9 cellular contexts compared by ENCODE assay signal in the genomic region with DNA sequence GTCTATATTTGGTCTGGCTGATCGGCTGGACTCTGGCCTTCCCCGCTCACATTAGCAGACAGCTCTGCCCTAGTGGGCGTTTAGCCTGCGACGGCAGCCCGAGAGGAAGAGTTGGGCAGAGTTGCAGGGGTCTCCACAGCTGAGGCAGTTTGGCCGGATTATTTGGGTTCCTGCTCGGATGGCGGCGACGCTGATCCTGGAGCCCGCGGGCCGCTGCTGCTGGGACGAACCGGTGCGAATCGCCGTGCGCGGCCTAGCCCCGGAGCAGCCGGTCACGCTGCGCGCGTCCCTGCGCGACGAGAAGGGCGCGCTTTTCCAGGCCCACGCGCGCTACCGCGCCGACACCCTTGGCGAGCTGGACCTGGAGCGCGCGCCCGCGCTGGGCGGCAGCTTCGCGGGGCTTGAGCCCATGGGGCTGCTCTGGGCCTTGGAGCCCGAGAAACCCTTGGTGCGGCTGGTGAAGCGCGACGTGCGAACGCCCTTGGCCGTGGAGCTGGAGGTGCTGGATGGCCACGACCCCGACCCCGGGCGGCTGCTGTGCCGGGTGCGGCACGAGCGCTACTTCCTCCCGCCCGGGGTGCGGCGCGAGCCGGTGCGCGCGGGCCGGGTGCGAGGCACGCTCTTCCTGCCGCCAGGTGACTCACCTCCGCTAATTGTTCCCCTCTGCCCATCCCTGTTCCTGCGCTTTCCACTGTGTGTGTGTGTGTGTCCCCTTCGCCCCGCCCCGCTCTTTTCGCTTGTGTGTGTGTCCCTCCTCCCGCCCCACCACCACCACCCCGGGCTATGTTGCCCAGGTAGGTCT. TPM values are rescaled to one million over a fixed set of nuclear protein-coding genes. Genes with fewer than 3 reads are reported as not detected.
DNase-seq lines count a peak whose midpoint lies in the region; ATAC-seq and TF ChIP-seq lines count a peak whose summit lies in the region.
"Not testable (repeated sequence)": the region's sequence is repeated elsewhere in the genome, so short reads cannot be mapped to it uniquely, and the experiment has no call there.
"Had no signal": no experiment of that assay in that cellular context is flagged by ENCODE, and none has a peak within 500 bp of the region (broad histone marks: within the 10 kb centered on the region; RNA-seq: fewer than 3 reads in every experiment).

No MANE protein-coding gene starts in this region.

- DNase-seq in ELR (ENCODE audit: low read depth) (peak; percentile 62), NCI-H2171 (lab: John Stamatoyannopoulos, UW) (peak; percentile 37), body of pancreas (peak in 3 of 4 donors; percentile 29 to 61 (median 35)), lower lobe of right lung (peak; percentile 88), upper lobe of left lung (peak in 1 of 2 donors; percentile 92)
- peak; percentile 3 to 22 for DNase-seq in activated CD4-positive, alpha-beta T cell treated with anti-CD3 and anti-CD28 coated beads for 4 hours
- not testable (repeated sequence) for DNase-seq in retinal pigment epithelial cell (ENCODE audit: low read depth)

- H3K27me3 ChIP-seq in body of pancreas; gastroesophageal sphincter; lower lobe of right lung (ENCODE audit: low read depth); upper lobe of left lung: not testable (repeated sequence)

- not testable (repeated sequence) for TF ChIP-seq CTCF in body of pancreas (IDR thresholded peaks at IDR 0.05); gastroesophageal sphincter (IDR thresholded peaks at IDR 0.05); lower lobe of right lung (IDR thresholded peaks at IDR 0.05); retinal pigment epithelial cell (conservative IDR thresholded peaks at IDR 0.05; ENCODE audit: low read depth, low read length); upper lobe of left lung (IDR thresholded peaks at IDR 0.05)

- intact Hi-C loops in body of pancreas (cut with DNase I); lower lobe of right lung (cut with DNase I): not testable (repeated sequence)

- WGBS in body of pancreas, 2 donors = 0 to 1% methylated on average over 1 to 46 of the region's 84 CpGs
- WGBS in gastroesophageal sphincter (ENCODE audit: low coverage in 1 of 2), 2 donors = no CpG with 5 or more reads among the region's 84 CpGs
- no CpG with 5 or more reads among the region's 84 CpGs for WGBS in upper lobe of left lung, 2 donors

- TF ChIP-seq POLR2A in body of pancreas (IDR thresholded peaks at IDR 0.05) (peak in 1 of 3 donors; percentile 7), gastroesophageal sphincter (IDR thresholded peaks at IDR 0.05) (peak in 1 of 2 donors; percentile 14), upper lobe of left lung (IDR thresholded peaks at IDR 0.05) (peak in 1 of 4 donors; percentile 28)

- H3K4me3 ChIP-seq in body of pancreas = not testable (repeated sequence)
- H3K4me3 ChIP-seq in gastroesophageal sphincter (peak overlapping the region; percentile 50 to 58), lower lobe of right lung (peak overlapping the region; percentile 60), retinal pigment epithelial cell (ENCODE audit: low read length) (peak overlapping the region; percentile 41), upper lobe of left lung (peak overlapping the region in 3 of 4 donors; percentile 14 to 52 (median 49))

- H3K9me3 ChIP-seq in body of pancreas, gastroesophageal sphincter, lower lobe of right lung, upper lobe of left lung: not testable (repeated sequence)

- ATAC-seq in body of pancreas = peak; percentile 61
- peak; percentile 67 for ATAC-seq in gastroesophageal sphincter
- peak; percentile 89 to 91 for ATAC-seq in lower lobe of right lung
- peak; percentile 76 to 83 for ATAC-seq in upper lobe of left lung (ENCODE audit: low FRiP score in 2 of 2)

- H3K4me1 ChIP-seq in body of pancreas, gastroesophageal sphincter, upper lobe of left lung: not testable (repeated sequence)
- H3K4me1 ChIP-seq in lower lobe of right lung = peaks cover 14% of the 10 kb centered on the region

- H3K36me3 ChIP-seq in body of pancreas (replicated peaks in 1 of 2; ENCODE audit: insufficient read depth in 1 of 2, low read depth in 2 of 2); gastroesophageal sphincter; lower lobe of right lung; upper lobe of left lung: not testable (repeated sequence)

- not testable (repeated sequence) for TF ChIP-seq EP300 in gastroesophageal sphincter (IDR thresholded peaks at IDR 0.05); upper lobe of left lung (IDR thresholded peaks at IDR 0.05)

- H3K27ac ChIP-seq in body of pancreas (peak overlapping the region in 3 of 4 donors; percentile 69 to 83 (median 83)), gastroesophageal sphincter (peak overlapping the region in 3 of 4 donors; percentile 81 to 90 (median 82)), lower lobe of right lung (peak overlapping the region; percentile 93), upper lobe of left lung (peak overlapping the region in 3 of 4 donors; percentile 77 to 85 (median 82))

RNA-seq across cellular contexts. Expression of gene ACOT1, which starts 0.5 kb away (rescaled TPM):
- total RNA-seq in body of pancreas = 1 to 10 TPM in 1 of 2 donors, not detected in 1; 2.3 TPM
- total RNA-seq in gastroesophageal sphincter = 10 to 100 TPM in 3 of 4 donors, 1 to 10 TPM in 1; 9.8 to 17.9 (median 16.5) TPM
- 21.7 TPM for total RNA-seq in lower lobe of right lung
- total RNA-seq in upper lobe of left lung = 10 to 100 TPM in 2 of 6 donors, 1 to 10 TPM in 4; 3.2 to 22.8 (median 8.9) TPM

RNA-seq across cellular contexts. Expression of gene HEATR4, which starts 21.3 kb away (rescaled TPM):
- total RNA-seq in body of pancreas (under 1 TPM in 1 of 2 donors, not detected in 1; under 0.01 TPM), gastroesophageal sphincter (under 1 TPM; 0.31 to 0.54 (median 0.35) TPM), lower lobe of right lung (1.4 TPM), upper lobe of left lung (1 to 10 TPM in 2 of 6 donors, under 1 TPM in 3, not detected in 1; 0.61 to 2.1 (median 0.94) TPM)
- total RNA-seq: activated T-helper 2 cell treated with anti-CD3 and anti-CD28 coated beads, Interferon-gamma antibody, Interleukin-2, Interleukin-4, amounts not matched to agents 10 μg/mL and 5 μg/mL and 100 μg/mL, durations not matched to agents 14 hours and 24 hours and 36 hours had no signal

RNA-seq across cellular contexts. Expression of gene ACOT2, which starts 31.6 kb away (rescaled TPM):
- total RNA-seq in body of pancreas = 10 to 100 TPM; 28.0 to 81.7 TPM
- total RNA-seq in gastroesophageal sphincter = 100 to 1,000 TPM in 3 of 4 donors, 10 to 100 TPM in 1; 37.6 to 156 (median 107) TPM
- total RNA-seq in lower lobe of right lung = 52.9 TPM
- total RNA-seq in upper lobe of left lung = 100 to 1,000 TPM in 1 of 6 donors, 10 to 100 TPM in 5; 24.0 to 119 (median 46.7) TPM

RNA-seq across cellular contexts. Expression of gene RIOX1, which starts 46.7 kb away (rescaled TPM):
- total RNA-seq in body of pancreas = 10 to 100 TPM; 19.7 to 23.4 TPM
- 10 to 100 TPM; 13.6 to 21.8 (median 18.1) TPM for total RNA-seq in gastroesophageal sphincter
- total RNA-seq in lower lobe of right lung = 12.9 TPM
- total RNA-seq in upper lobe of left lung = 10 to 100 TPM in 5 of 6 donors, 1 to 10 TPM in 1; 7.2 to 23.0 (median 13.4) TPM

RNA-seq across cellular contexts. Expression of gene ACOT4, which starts 54.2 kb away (rescaled TPM):
- total RNA-seq in body of pancreas (1 to 10 TPM; 3.1 to 4.0 TPM), gastroesophageal sphincter (under 1 TPM in 2 of 4 donors, not detected in 2; 0.31 to 0.50 TPM), lower lobe of right lung (5.0 TPM), upper lobe of left lung (1 to 10 TPM in 5 of 6 donors, not detected in 1; 1.3 to 6.4 (median 4.9) TPM)
